15 cellular contexts compared by ENCODE assay signal in the genomic region with DNA sequence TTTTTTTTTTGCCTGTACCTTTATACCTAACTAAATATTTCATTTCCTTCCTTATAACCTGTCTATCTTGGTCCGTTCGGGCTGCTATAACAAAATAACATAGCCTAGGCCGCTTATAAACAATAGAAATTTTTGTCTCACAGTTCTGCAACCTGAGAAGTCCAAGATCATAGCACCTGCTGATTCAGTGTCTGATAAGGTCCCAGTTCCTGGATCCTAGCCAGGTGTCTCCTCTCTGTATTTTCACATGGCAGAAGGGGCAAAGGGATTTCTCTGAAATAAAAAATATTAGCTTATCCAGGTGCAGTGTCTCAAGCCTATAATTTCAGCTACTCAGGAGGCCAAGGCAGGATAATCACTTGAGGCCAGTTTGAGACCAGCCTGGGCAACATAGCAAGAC.
"Had no signal": no experiment of that assay in that cellular context is flagged by ENCODE, and none has a peak within 500 bp of the region (broad histone marks: within the 10 kb centered on the region; RNA-seq: fewer than 3 reads in every experiment).

No MANE protein-coding gene starts in this region.

- DNase-seq: activated CD4-positive, alpha-beta T cell treated with anti-CD3 and anti-CD28 coated beads, Interleukin-2, amount 10 ng/mL, durations not matched to agents 24 days and 14 days; activated CD8-positive, alpha-beta T cell treated with anti-CD3 and anti-CD28 coated beads for 36 hours; activated naive CD4-positive, alpha-beta T cell; activated naive CD8-positive, alpha-beta T cell treated with anti-CD3 and anti-CD28 coated beads, Interleukin-2, amount 10 ng/mL, durations not matched to agents 7 days and 5 days; activated T-cell treated with anti-CD3 and anti-CD28 coated beads, Interleukin-2, amount 50 U/mL, for 1 hour; amygdala; caudate nucleus; mesenchymal stem cell; mucosa of descending colon; naive B cell; stimulated activated naive B cell treated with anti-CD40 and anti-IgM and Interleukin-4, amounts not matched to agents 10 μg/mL and 1 μg/mL and 100 μg/mL, for 72 hours; upper lobe of right lung had no signal

- H3K27me3 Mint-ChIP-seq: activated CD4-positive, alpha-beta T cell treated with anti-CD3 and anti-CD28 coated beads, Interleukin-2, amount 10 ng/mL, durations not matched to agents 24 days and 14 days; activated CD8-positive, alpha-beta T cell treated with anti-CD3 and anti-CD28 coated beads for 36 hours; activated naive CD8-positive, alpha-beta T cell treated with anti-CD3 and anti-CD28 coated beads, Interleukin-2, amount 10 ng/mL, durations not matched to agents 7 days and 5 days; activated T-helper 17 cell treated with anti-CD3 and anti-CD28 coated beads, Interleukin-2, amount 50 U/mL, for 72 hours; naive B cell; progenitor cell of endocrine pancreas; stimulated activated naive B cell treated with anti-CD40 and anti-IgM and Interleukin-4, amounts not matched to agents 10 μg/mL and 1 μg/mL and 100 μg/mL, for 72 hours had no signal

- H3K4me3 Mint-ChIP-seq: activated CD4-positive, alpha-beta T cell treated with anti-CD3 and anti-CD28 coated beads, Interleukin-2, amount 10 ng/mL, durations not matched to agents 24 days and 14 days; activated CD8-positive, alpha-beta T cell treated with anti-CD3 and anti-CD28 coated beads for 36 hours; activated naive CD8-positive, alpha-beta T cell treated with anti-CD3 and anti-CD28 coated beads, Interleukin-2, amount 10 ng/mL, durations not matched to agents 7 days and 5 days; activated T-helper 17 cell treated with anti-CD3 and anti-CD28 coated beads, Interleukin-2, amount 50 U/mL, for 72 hours; naive B cell; neural progenitor cell; stimulated activated naive B cell treated with anti-CD40 and anti-IgM and Interleukin-4, amounts not matched to agents 10 μg/mL and 1 μg/mL and 100 μg/mL, for 72 hours had no signal

- ATAC-seq: activated CD8-positive, alpha-beta T cell treated with anti-CD3 and anti-CD28 coated beads for 36 hours; activated T-helper 17 cell treated with anti-CD3 and anti-CD28 coated beads, Interleukin-2, amount 50 U/mL, for 72 hours; mucosa of descending colon; stimulated activated naive B cell treated with anti-CD40 and anti-IgM and Interleukin-4, amounts not matched to agents 10 μg/mL and 1 μg/mL and 100 μg/mL, for 72 hours; upper lobe of right lung had no signal

- H3K36me3 Mint-ChIP-seq: activated naive CD8-positive, alpha-beta T cell treated with anti-CD3 and anti-CD28 coated beads, Interleukin-2, amount 10 ng/mL, durations not matched to agents 7 days and 5 days; naive B cell; neural progenitor cell; stimulated activated naive B cell treated with anti-CD40 and anti-IgM and Interleukin-4, amounts not matched to agents 10 μg/mL and 1 μg/mL and 100 μg/mL, for 72 hours had no signal

- H3K27ac Mint-ChIP-seq: activated CD4-positive, alpha-beta T cell treated with anti-CD3 and anti-CD28 coated beads, Interleukin-2, amount 10 ng/mL, durations not matched to agents 24 days and 14 days; activated CD8-positive, alpha-beta T cell treated with anti-CD3 and anti-CD28 coated beads for 36 hours; activated naive CD8-positive, alpha-beta T cell treated with anti-CD3 and anti-CD28 coated beads, Interleukin-2, amount 10 ng/mL, durations not matched to agents 7 days and 5 days; activated T-helper 17 cell treated with anti-CD3 and anti-CD28 coated beads, Interleukin-2, amount 50 U/mL, for 72 hours; naive B cell; neural progenitor cell; progenitor cell of endocrine pancreas; stimulated activated naive B cell treated with anti-CD40 and anti-IgM and Interleukin-4, amounts not matched to agents 10 μg/mL and 1 μg/mL and 100 μg/mL, for 72 hours had no signal

- H3K9me3 Mint-ChIP-seq: activated CD4-positive, alpha-beta T cell treated with anti-CD3 and anti-CD28 coated beads, Interleukin-2, amount 10 ng/mL, durations not matched to agents 24 days and 14 days; neural progenitor cell had no signal

- H3K4me1 Mint-ChIP-seq: activated CD4-positive, alpha-beta T cell treated with anti-CD3 and anti-CD28 coated beads, Interleukin-2, amount 10 ng/mL, durations not matched to agents 24 days and 14 days; activated naive CD8-positive, alpha-beta T cell treated with anti-CD3 and anti-CD28 coated beads, Interleukin-2, amount 10 ng/mL, durations not matched to agents 7 days and 5 days; activated T-helper 17 cell treated with anti-CD3 and anti-CD28 coated beads, Interleukin-2, amount 50 U/mL, for 72 hours; naive B cell; neural progenitor cell; stimulated activated naive B cell treated with anti-CD40 and anti-IgM and Interleukin-4, amounts not matched to agents 10 μg/mL and 1 μg/mL and 100 μg/mL, for 72 hours had no signal
